In the genomic region with DNA sequence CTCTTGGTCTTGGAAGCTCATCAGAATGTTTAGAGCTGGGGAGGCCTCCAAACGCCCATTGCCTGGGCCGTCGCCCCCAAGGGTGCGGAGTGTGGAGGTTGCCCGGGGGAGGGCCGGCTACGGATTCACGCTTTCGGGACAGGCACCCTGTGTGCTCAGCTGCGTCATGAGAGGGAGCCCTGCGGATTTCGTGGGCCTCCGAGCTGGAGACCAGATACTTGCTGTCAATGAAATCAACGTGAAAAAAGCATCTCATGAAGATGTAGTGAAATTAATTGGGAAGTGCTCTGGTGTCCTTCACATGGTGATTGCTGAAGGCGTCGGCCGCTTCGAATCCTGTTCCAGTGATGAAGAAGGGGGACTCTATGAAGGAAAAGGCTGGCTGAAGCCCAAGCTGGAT, we compare ENCODE assay signal across 18 cellular contexts. TPM values are rescaled to one million over a fixed set of nuclear protein-coding genes. Genes with fewer than 3 reads are reported as not detected.
DNase-seq lines count a peak whose midpoint lies in the region; ATAC-seq and TF ChIP-seq lines count a peak whose summit lies in the region.
"Had no signal": no experiment of that assay in that cellular context is flagged by ENCODE, and none has a peak within 500 bp of the region (broad histone marks: within the 10 kb centered on the region; RNA-seq: fewer than 3 reads in every experiment).

No MANE protein-coding gene starts in this region.

- no TSS peak for BruUV-seq in PC-3 (replicated peaks; lab: Mats Ljungman, UMichigan)

- H2AFZ ChIP-seq in PC-3 (ENCODE audit: low read length), result no peak overlapping the region

- H3K9me2 ChIP-seq in PC-3 (replicated peaks; ENCODE audit: low read length), result no peaks in the 10 kb centered on the region

- H3K9ac ChIP-seq in PC-3 (ENCODE audit: low read length), result no peak overlapping the region

- H3K27ac ChIP-seq in Peyer's patch, result no peak overlapping the region
- no peak overlapping the region for H3K27ac ChIP-seq in spleen
- no peak overlapping the region for H3K27ac ChIP-seq in esophagus muscularis mucosa (replicated peaks in 1 of 4)
- no peak overlapping the region for H3K27ac ChIP-seq in PC-3 (ENCODE audit: low read length)
- H3K27ac ChIP-seq: A549 had no signal

- intact Hi-C loops in activated naive CD4-positive, alpha-beta T cell treated with anti-CD3 and anti-CD28 coated beads for 36 hours (cut with micrococcal nuclease), result no loop called here
- intact Hi-C loops in spleen (cut with DNase I; ENCODE audit: low total_unique reads), result no loop called here
- intact Hi-C loops in esophagus muscularis mucosa (cut with DNase I), result no loop called here
- intact Hi-C loops in PC-3 (cut with micrococcal nuclease), result no loop called here

- TF ChIP-seq POLR2A in Peyer's patch (IDR thresholded peaks at IDR 0.05), result no peak
- no peak for TF ChIP-seq POLR2A in spleen (IDR thresholded peaks at IDR 0.05)
- TF ChIP-seq POLR2A in esophagus muscularis mucosa (IDR thresholded peaks at IDR 0.05; ENCODE audit: low read depth), result no peak

- H3K36me3 ChIP-seq in Peyer's patch, result peaks cover 0 to 17% (median 0%) of the 10 kb centered on the region in 3 donors
- peaks cover 0 to 23% (median 5%) of the 10 kb centered on the region in 6 donors for H3K36me3 ChIP-seq in spleen
- H3K36me3 ChIP-seq in esophagus muscularis mucosa, result peaks cover 0 to 31% (median 23%) of the 10 kb centered on the region in 4 donors
- no peaks in the 10 kb centered on the region for H3K36me3 ChIP-seq in PC-3 (ENCODE audit: low read depth, low read length)

- POLR2A ChIA-PET in PC-3 (lab: Charles Lee; ENCODE audit: unreplicated experiment), result no interaction called here

- H3K27me3 Mint-ChIP-seq in activated naive CD4-positive, alpha-beta T cell treated with anti-CD3 and anti-CD28 coated beads for 36 hours (ENCODE audit: low read depth), result no peaks in the 10 kb centered on the region

- DNase-seq in activated naive CD4-positive, alpha-beta T cell treated with anti-CD3 and anti-CD28 coated beads for 36 hours, result peak; percentile 0
- no peak for DNase-seq in activated naive CD4-positive, alpha-beta T cell (lab: John Stamatoyannopoulos, UW)
- DNase-seq in Peyer's patch (peak in 2 of 3 donors; percentile 39 to 40), islet precursor cell (peak; percentile 30), spleen (peak; percentile 45), esophagus muscularis mucosa (ENCODE audit: extremely low spot score) (no peak), NCI-H524 (lab: John Stamatoyannopoulos, UW) (no peak), PC-3 (no peak)
- DNase-seq: COR-L47, Karpas-422, MM.1S, NCI-H1105, NCI-H1694 treated with DMSO at 0.1 percent for 48 hours, NCI-H446, NCI-H774 had no signal

- H3K4me3 ChIP-seq in Peyer's patch, result no peak overlapping the region
- H3K4me3 ChIP-seq in spleen, result no peak overlapping the region
- H3K4me3 ChIP-seq in esophagus muscularis mucosa, result no peak overlapping the region
- no peak overlapping the region for H3K4me3 ChIP-seq in PC-3 (ENCODE audit: low read length)
- H3K4me3 ChIP-seq: A549 had no signal

- no peaks in the 10 kb centered on the region for H3F3A ChIP-seq in PC-3 (ENCODE audit: low read length, unreplicated experiment)

- TF ChIP-seq CTCF in Peyer's patch (IDR thresholded peaks at IDR 0.05) (no peak), spleen (IDR thresholded peaks at IDR 0.05 in 8 of 11, conservative IDR thresholded peaks at IDR 0.05 in 3 of 11) (no peak), esophagus muscularis mucosa (IDR thresholded peaks at IDR 0.05) (no peak), PC-3 (conservative IDR thresholded peaks at IDR 0.05; ENCODE audit: low read depth, low read length) (no peak)

- CTCF ChIA-PET in activated naive CD4-positive, alpha-beta T cell treated with anti-CD3 and anti-CD28 coated beads for 36 hours (lab: Charles Lee), result no interaction called here
- CTCF ChIA-PET in PC-3 (lab: Charles Lee), result no interaction called here

- peaks cover 2% of the 10 kb centered on the region; the same call in 1 of the 2 replicates for H4K20me1 ChIP-seq in PC-3 (ENCODE audit: low read length)

- WGBS in spleen, 5 donors, result 93 to 97% (median 96%) methylated on average over 18 of the region's 18 CpGs
- 95% methylated on average over 18 of the region's 18 CpGs for WGBS in esophagus muscularis mucosa

- peaks cover 1% of the 10 kb centered on the region for H3K4me1 Mint-ChIP-seq in activated naive CD4-positive, alpha-beta T cell treated with anti-CD3 and anti-CD28 coated beads for 36 hours (ENCODE audit: low read depth)
- H3K4me1 Mint-ChIP-seq: CD14-positive monocyte had no signal

- no peak overlapping the region for H3K4me2 ChIP-seq in PC-3 (ENCODE audit: low read length)
- H3K4me2 ChIP-seq: A549 had no signal

- peaks cover 0 to 15% (median 2%) of the 10 kb centered on the region in 4 donors for H3K4me1 ChIP-seq in Peyer's patch
- peaks cover 0 to 18% (median 2%) of the 10 kb centered on the region in 6 donors for H3K4me1 ChIP-seq in spleen
- peaks cover 8 to 13% (median 9%) of the 10 kb centered on the region in 4 donors for H3K4me1 ChIP-seq in esophagus muscularis mucosa
- H3K4me1 ChIP-seq in PC-3 (ENCODE audit: insufficient read depth, low read length), result peaks cover 15% of the 10 kb centered on the region
- H3K4me1 ChIP-seq: A549 had no signal

- peaks cover 2% of the 10 kb centered on the region for H3K36me3 Mint-ChIP-seq in activated naive CD4-positive, alpha-beta T cell treated with anti-CD3 and anti-CD28 coated beads for 36 hours (ENCODE audit: low read depth)

- no peak overlapping the region for H3K4me3 Mint-ChIP-seq in activated naive CD4-positive, alpha-beta T cell treated with anti-CD3 and anti-CD28 coated beads for 36 hours
- H3K4me3 Mint-ChIP-seq: CD14-positive monocyte had no signal

- no peak overlapping the region for H3K27ac Mint-ChIP-seq in activated naive CD4-positive, alpha-beta T cell treated with anti-CD3 and anti-CD28 coated beads for 36 hours

- H3K9me3 ChIP-seq in Peyer's patch, result no peaks in the 10 kb centered on the region
- H3K9me3 ChIP-seq in spleen, result no peaks in the 10 kb centered on the region
- H3K9me3 ChIP-seq in esophagus muscularis mucosa, result no peaks in the 10 kb centered on the region
- H3K9me3 ChIP-seq in PC-3 (ENCODE audit: low read length), result no peaks in the 10 kb centered on the region
- H3K9me3 ChIP-seq: A549 had no signal

- peaks cover 3% of the 10 kb centered on the region; the same call in 1 of the 2 replicates for H3K79me2 ChIP-seq in PC-3 (ENCODE audit: low read length)

- no peak for TF ChIP-seq EP300 in esophagus muscularis mucosa (IDR thresholded peaks at IDR 0.05)

- H3K27me3 ChIP-seq in Peyer's patch (no peaks in the 10 kb centered on the region), spleen (replicated peaks in 1 of 7) (no peaks in the 10 kb centered on the region), esophagus muscularis mucosa (no peaks in the 10 kb centered on the region), PC-3 (ENCODE audit: low read length) (no peaks in the 10 kb centered on the region)

- no peak for ATAC-seq in PC-3
- ATAC-seq: A549, HCT116 had no signal

- H3K9me3 Mint-ChIP-seq in activated naive CD4-positive, alpha-beta T cell treated with anti-CD3 and anti-CD28 coated beads for 36 hours, result no peaks in the 10 kb centered on the region

RNA-seq across cellular contexts. Expression of a gene that starts 23.3 kb away (rescaled TPM):
- total RNA-seq in activated naive CD4-positive, alpha-beta T cell treated with anti-CD3 and anti-CD28 coated beads for 36 hours, result 1 to 10 TPM; 8.7 to 8.9 TPM
- 10 to 100 TPM; 24.3 to 36.5 (median 35.3) TPM for total RNA-seq in Peyer's patch
- 10 to 100 TPM; 12.0 to 36.2 (median 18.8) TPM for total RNA-seq in spleen
- polyA plus RNA-seq in spleen, result 10 to 100 TPM in 2 of 3 donors, 1 to 10 TPM in 1; 7.5 to 26.5 (median 23.1) TPM
- total RNA-seq in esophagus muscularis mucosa, result 10 to 100 TPM; 16.2 to 23.0 (median 19.2) TPM
- 10.3 and 13.8 TPM in 2 replicates for total RNA-seq in PC-3 (2014; rRNA removed)

Comparison
In these comparisons a context has a peak if more than half of its experiments do, and no peak if none do; other contexts are left out.
1. DNase-seq: peak in activated naive CD4-positive, alpha-beta T cell treated with anti-CD3 and anti-CD28 coated beads for 36 hours (single experiment), Peyer's patch (2 of 3), islet precursor cell (single experiment) and spleen (single experiment); none in activated naive CD4-positive, alpha-beta T cell (0 of 4), esophagus muscularis mucosa (single experiment), NCI-H524 (0 of 2) and PC-3 (single experiment).